ENCODE assay signal across 8 cellular contexts in genomic region chr3:187743195-187744141, GRCh38. TPM values are rescaled to one million over a fixed set of nuclear protein-coding genes. Genes with fewer than 3 reads are reported as not detected.
DNase-seq lines count a peak whose midpoint lies in the region; ATAC-seq and TF ChIP-seq lines count a peak whose summit lies in the region.

No MANE protein-coding gene starts in this region.

- DNase-seq in ELF-1 (ENCODE audit: low read depth, low spot score): peak; percentile 46
- DNase-seq in NCI-H524 (lab: John Stamatoyannopoulos, UW): peak; percentile 10 to 56
- DNase-seq in activated effector memory CD4-positive, alpha-beta T cell treated with Interleukin-2 at 50 U/mL for 16 hours: peak; percentile 42
- DNase-seq in foreskin fibroblast: peak; percentile 60 to 77
- DNase-seq in neural progenitor cell (ENCODE audit: low spot score): peak; percentile 58
- no peak for DNase-seq in type B pancreatic cell (ENCODE audit: extremely low spot score, unreplicated experiment)
- DNase-seq in GM10266 (ENCODE audit: extremely low spot score): no peak

- ATAC-seq in GM19467 (IDR thresholded peaks at IDR 0.05; ENCODE audit: unreplicated experiment): no peak

- H3K27me3 ChIP-seq in neural progenitor cell: peaks cover 10% of the 10 kb centered on the region

- H3K4me1 ChIP-seq in neural progenitor cell: peaks cover 27% of the 10 kb centered on the region

- H3K27ac Mint-ChIP-seq in neural progenitor cell (peak overlapping the region; percentile 100), type B pancreatic cell (peak overlapping the region; percentile 100)

- H3K9me3 Mint-ChIP-seq in neural progenitor cell: no peaks in the 10 kb centered on the region
- no peaks in the 10 kb centered on the region for H3K9me3 Mint-ChIP-seq in type B pancreatic cell

- no peak overlapping the region for H3K27ac ChIP-seq in neural progenitor cell

- no peaks in the 10 kb centered on the region for H3K36me3 ChIP-seq in neural progenitor cell

- no peaks in the 10 kb centered on the region for H3K9me3 ChIP-seq in neural progenitor cell (ENCODE audit: low read depth)

- H3K79me2 ChIP-seq in neural progenitor cell (ENCODE audit: low read depth): peaks cover 29% of the 10 kb centered on the region

- no peak for TF ChIP-seq CTCF in foreskin fibroblast (IDR thresholded peaks at IDR 0.05; ENCODE audit: low read depth, low read length)
- TF ChIP-seq CTCF in neural progenitor cell (IDR thresholded peaks at IDR 0.05): no peak
- TF ChIP-seq CTCF in type B pancreatic cell (conservative IDR thresholded peaks at IDR 0.05): no peak
- TF ChIP-seq CTCF in GM10266 (IDR thresholded peaks at IDR 0.05; ENCODE audit: control insufficient read depth, insufficient read depth, low read depth, missing control alignments): no peak

- peaks cover 51% of the 10 kb centered on the region for H3F3A ChIP-seq in neural progenitor cell (ENCODE audit: low read depth)

- H4K20me1 ChIP-seq in neural progenitor cell (ENCODE audit: low read depth): peaks cover 27% of the 10 kb centered on the region

- H3K4me3 ChIP-seq in foreskin fibroblast (ENCODE audit: low read depth in 1 of 2, low read length in 2 of 2) (peak overlapping the region; percentile 67 to 83), neural progenitor cell (peak overlapping the region; percentile 78)

- H3K36me3 Mint-ChIP-seq in neural progenitor cell (no peaks in the 10 kb centered on the region), type B pancreatic cell (no peaks in the 10 kb centered on the region)

- H3K4me1 Mint-ChIP-seq in neural progenitor cell (peaks cover 65% of the 10 kb centered on the region), type B pancreatic cell (ENCODE audit: unreplicated experiment) (peaks cover 41% of the 10 kb centered on the region)

- peak overlapping the region; percentile 69 for H3K9ac ChIP-seq in neural progenitor cell

- H3K27me3 Mint-ChIP-seq in neural progenitor cell (ENCODE audit: insufficient read depth, low read depth) (peaks cover 8% of the 10 kb centered on the region), type B pancreatic cell (no peaks in the 10 kb centered on the region)

- peak overlapping the region; percentile 90 for H3K4me2 ChIP-seq in neural progenitor cell

- H3K4me3 Mint-ChIP-seq in neural progenitor cell (peak overlapping the region; percentile 95), type B pancreatic cell (peak overlapping the region; percentile 97)

- H2AFZ ChIP-seq in neural progenitor cell (replicated peaks): no peak overlapping the region

RNA-seq across cellular contexts. Expression of gene BCL6, which starts 1.8 kb away (rescaled TPM):
- total RNA-seq in neural progenitor cell (ENCODE audit: low replicate concordance) (14.2 and 20.3 TPM in 2 replicates), type B pancreatic cell (ENCODE audit: low replicate concordance) (27.3 and 32.4 TPM in 2 replicates)

RNA-seq across cellular contexts. Expression of gene RTP2, which starts 41.1 kb away (rescaled TPM):
- total RNA-seq in neural progenitor cell (ENCODE audit: low replicate concordance) (not detected in 2 replicates), type B pancreatic cell (ENCODE audit: low replicate concordance) (not detected in 2 replicates)

Comparison
In these comparisons a context has a peak if more than half of its experiments do, and no peak if none do; other contexts are left out.
1. DNase-seq: peak in ELF-1 (single experiment), NCI-H524 (2 of 2), activated effector memory CD4-positive, alpha-beta T cell treated with Interleukin-2 at 50 U/mL for 16 hours (single experiment), foreskin fibroblast (2 of 2) and neural progenitor cell (single experiment); none in type B pancreatic cell (single experiment) and GM10266 (single experiment).